In the genomic region with DNA sequence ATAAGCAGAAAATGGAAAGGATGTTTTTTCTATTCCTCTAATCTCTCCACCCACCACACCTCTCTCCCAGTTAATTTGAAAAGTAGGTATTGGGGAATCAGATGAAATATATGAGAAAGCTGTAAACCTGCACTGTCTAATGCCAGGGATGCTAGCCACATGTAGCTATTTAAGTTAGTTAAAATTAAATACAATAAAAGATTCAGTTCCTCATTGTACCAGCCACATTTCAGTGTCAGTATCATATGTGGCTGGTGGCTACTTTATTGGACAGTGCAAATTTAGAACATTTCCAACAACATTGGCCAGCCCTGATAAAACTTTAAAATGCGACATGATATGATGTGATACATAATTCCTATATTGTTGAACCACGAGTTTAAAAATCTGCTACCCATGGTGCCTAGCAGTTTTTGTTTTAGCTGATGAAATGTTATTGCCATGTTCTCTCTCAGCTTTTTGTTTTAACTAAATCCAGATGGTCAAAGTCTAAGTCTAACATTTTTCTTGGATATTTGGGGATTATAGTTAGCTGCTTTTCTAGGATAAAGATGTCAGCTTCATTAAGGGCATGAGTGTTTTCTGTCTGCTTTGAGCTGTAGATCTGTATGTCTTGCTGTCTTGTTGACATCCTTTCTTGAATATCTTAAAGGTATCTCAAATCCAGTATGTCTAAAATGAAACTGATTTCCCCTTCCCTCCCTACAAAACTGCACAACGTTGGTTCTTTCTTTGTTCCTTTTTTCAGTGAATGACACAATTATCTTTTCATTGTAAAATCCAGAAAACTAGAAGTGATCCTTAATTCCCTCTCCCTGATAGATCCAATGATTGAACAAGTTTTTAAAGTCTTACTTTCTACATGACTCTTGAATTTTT, we compare ENCODE assay signal across 11 cellular contexts. TPM values are rescaled to one million over a fixed set of nuclear protein-coding genes. Genes with fewer than 3 reads are reported as not detected.
DNase-seq lines count a peak whose midpoint lies in the region; ATAC-seq and TF ChIP-seq lines count a peak whose summit lies in the region.
"Had no signal": no experiment of that assay in that cellular context is flagged by ENCODE, and none has a peak within 500 bp of the region (broad histone marks: within the 10 kb centered on the region; RNA-seq: fewer than 3 reads in every experiment).

No MANE protein-coding gene starts in this region.

- POLR2A ChIA-PET in activated CD4-positive, alpha-beta memory T cell treated with anti-CD3 and anti-CD28 coated beads, Interleukin-2, amount 10 ng/mL, durations not matched to agents 7 days and 5 days (lab: Charles Lee): no interaction called here
- POLR2A ChIA-PET in activated CD4-positive, alpha-beta memory T cell treated with anti-CD3 and anti-CD28 coated beads for 36 hours (lab: Charles Lee): interaction anchor here (0.6 kb wide), 1 partner anchor 1815 kb away, joined by 3 read pairs; no protein-coding TSS in a partner anchor
- POLR2A ChIA-PET in PC-9 (lab: Charles Lee; ENCODE audit: unreplicated experiment): no interaction called here

- no peak overlapping the region for H3K4me2 ChIP-seq in PC-9

- CTCF ChIA-PET in activated CD4-positive, alpha-beta memory T cell treated with anti-CD3 and anti-CD28 coated beads, Interleukin-2, amount 10 ng/mL, durations not matched to agents 7 days and 5 days (lab: Charles Lee): interaction anchor here (1.2 kb wide), 1 partner anchor 16 kb away, joined by 3 read pairs; no protein-coding TSS in a partner anchor
- CTCF ChIA-PET in activated CD4-positive, alpha-beta memory T cell treated with anti-CD3 and anti-CD28 coated beads for 36 hours (lab: Charles Lee): interaction anchor here (1.1 kb wide), 1 partner anchor 23 kb away, joined by 3 read pairs; no protein-coding TSS in a partner anchor
- CTCF ChIA-PET in PC-9 (lab: Charles Lee): no interaction called here

- peak overlapping the region; percentile 0 for H3K27ac Mint-ChIP-seq in activated CD4-positive, alpha-beta memory T cell treated with anti-CD3 and anti-CD28 coated beads, Interleukin-2, amount 10 ng/mL, durations not matched to agents 7 days and 5 days
- H3K27ac Mint-ChIP-seq in activated CD4-positive, alpha-beta memory T cell treated with anti-CD3 and anti-CD28 coated beads for 36 hours: no peak overlapping the region
- peak overlapping the region in 3 of 5 experiments; percentile 54 to 66 (median 58) for H3K27ac Mint-ChIP-seq in brain
- peak overlapping the region; percentile 4 for H3K27ac Mint-ChIP-seq in stimulated activated effector memory CD8-positive, alpha-beta T cell treated with anti-CD3 and anti-CD28 coated beads, Interleukin-12 subunit alpha, Interleukin-12 subunit beta, amount 100 ng/mL, for 72 hours

- H4K20me1 ChIP-seq in PC-9 (ENCODE audit: insufficient read depth): no peaks in the 10 kb centered on the region; the same call in 1 of the 2 replicates

- H3K9me3 ChIP-seq in PC-9 (ENCODE audit: insufficient read depth, low read depth): no peaks in the 10 kb centered on the region

- peaks cover 15% of the 10 kb centered on the region; the same call in 1 of the 2 replicates for H3K4me1 ChIP-seq in PC-9 (replicated peaks; ENCODE audit: insufficient read depth)

- intact Hi-C loops in activated CD4-positive, alpha-beta memory T cell treated with anti-CD3 and anti-CD28 coated beads for 36 hours (cut with micrococcal nuclease): no loop called here
- intact Hi-C loops in PC-9 (cut with micrococcal nuclease; ENCODE audit: unreplicated experiment): no loop called here

- no peak overlapping the region for H3K27ac ChIP-seq in PC-9

- H3K79me2 ChIP-seq in PC-9 (ENCODE audit: low read depth): peaks cover 57% of the 10 kb centered on the region

- no peaks in the 10 kb centered on the region for H3K27me3 Mint-ChIP-seq in activated CD4-positive, alpha-beta memory T cell treated with anti-CD3 and anti-CD28 coated beads, Interleukin-2, amount 10 ng/mL, durations not matched to agents 7 days and 5 days
- no peaks in the 10 kb centered on the region for H3K27me3 Mint-ChIP-seq in activated CD4-positive, alpha-beta memory T cell treated with anti-CD3 and anti-CD28 coated beads for 36 hours
- H3K27me3 Mint-ChIP-seq in brain: peaks cover under 1% of the 10 kb centered on the region

- no peaks in the 10 kb centered on the region for H3K9me3 Mint-ChIP-seq in activated CD4-positive, alpha-beta memory T cell treated with anti-CD3 and anti-CD28 coated beads, Interleukin-2, amount 10 ng/mL, durations not matched to agents 7 days and 5 days
- H3K9me3 Mint-ChIP-seq in activated CD4-positive, alpha-beta memory T cell treated with anti-CD3 and anti-CD28 coated beads for 36 hours: no peaks in the 10 kb centered on the region
- no peaks in the 10 kb centered on the region for H3K9me3 Mint-ChIP-seq in brain
- no peaks in the 10 kb centered on the region for H3K9me3 Mint-ChIP-seq in stimulated activated effector memory CD8-positive, alpha-beta T cell treated with anti-CD3 and anti-CD28 coated beads, Interleukin-12 subunit alpha, Interleukin-12 subunit beta, amount 100 ng/mL, for 72 hours

- TF ChIP-seq CTCF in brain (conservative IDR thresholded peaks at IDR 0.05) (no peak), PC-9 (conservative IDR thresholded peaks at IDR 0.05) (no peak)

- H3K9me2 ChIP-seq in PC-9 (ENCODE audit: insufficient read depth): no peaks in the 10 kb centered on the region

- H3F3A ChIP-seq in PC-9 (ENCODE audit: insufficient read depth, low read depth): no peaks in the 10 kb centered on the region

- no peak overlapping the region for H2AFZ ChIP-seq in PC-9

- peak overlapping the region; percentile 19 for H3K4me3 Mint-ChIP-seq in activated CD4-positive, alpha-beta memory T cell treated with anti-CD3 and anti-CD28 coated beads, Interleukin-2, amount 10 ng/mL, durations not matched to agents 7 days and 5 days
- no peak overlapping the region for H3K4me3 Mint-ChIP-seq in activated CD4-positive, alpha-beta memory T cell treated with anti-CD3 and anti-CD28 coated beads for 36 hours
- H3K4me3 Mint-ChIP-seq in brain: peak overlapping the region in 4 of 5 experiments; percentile 0 to 22 (median 0)
- peak overlapping the region; percentile 1 for H3K4me3 Mint-ChIP-seq in stimulated activated effector memory CD8-positive, alpha-beta T cell treated with anti-CD3 and anti-CD28 coated beads, Interleukin-12 subunit alpha, Interleukin-12 subunit beta, amount 100 ng/mL, for 72 hours

- peaks cover 3% of the 10 kb centered on the region for H3K36me3 Mint-ChIP-seq in activated CD4-positive, alpha-beta memory T cell treated with anti-CD3 and anti-CD28 coated beads, Interleukin-2, amount 10 ng/mL, durations not matched to agents 7 days and 5 days (ENCODE audit: low read depth)
- H3K36me3 Mint-ChIP-seq in activated CD4-positive, alpha-beta memory T cell treated with anti-CD3 and anti-CD28 coated beads for 36 hours: peaks cover 5% of the 10 kb centered on the region
- peaks cover 4% of the 10 kb centered on the region for H3K36me3 Mint-ChIP-seq in brain
- H3K36me3 Mint-ChIP-seq in stimulated activated effector memory CD8-positive, alpha-beta T cell treated with anti-CD3 and anti-CD28 coated beads, Interleukin-12 subunit alpha, Interleukin-12 subunit beta, amount 100 ng/mL, for 72 hours: no peaks in the 10 kb centered on the region

- no peaks in the 10 kb centered on the region for H3K27me3 ChIP-seq in PC-9 (ENCODE audit: insufficient read depth, low read depth)

- no peaks in the 10 kb centered on the region for H3K36me3 ChIP-seq in PC-9 (ENCODE audit: low read depth)

- ATAC-seq in HG03354 (IDR thresholded peaks at IDR 0.05; ENCODE audit: poor library complexity, severe bottlenecking, unreplicated experiment): peak; percentile 56
- ATAC-seq in stimulated activated effector memory CD8-positive, alpha-beta T cell treated with anti-CD3 and anti-CD28 coated beads, Interleukin-12 subunit alpha, Interleukin-12 subunit beta, amount 100 ng/mL, for 72 hours: no peak
- ATAC-seq in HG03280 (IDR thresholded peaks at IDR 0.05; ENCODE audit: unreplicated experiment): no peak

- no peak overlapping the region for H3K4me3 ChIP-seq in PC-9
- H3K4me3 ChIP-seq: skin epidermis had no signal

- peaks cover 37% of the 10 kb centered on the region for H3K4me1 Mint-ChIP-seq in activated CD4-positive, alpha-beta memory T cell treated with anti-CD3 and anti-CD28 coated beads, Interleukin-2, amount 10 ng/mL, durations not matched to agents 7 days and 5 days
- H3K4me1 Mint-ChIP-seq in activated CD4-positive, alpha-beta memory T cell treated with anti-CD3 and anti-CD28 coated beads for 36 hours (ENCODE audit: low read depth): peaks cover 35% of the 10 kb centered on the region
- peaks cover 67% of the 10 kb centered on the region for H3K4me1 Mint-ChIP-seq in brain
- peaks cover 23% of the 10 kb centered on the region for H3K4me1 Mint-ChIP-seq in stimulated activated effector memory CD8-positive, alpha-beta T cell treated with anti-CD3 and anti-CD28 coated beads, Interleukin-12 subunit alpha, Interleukin-12 subunit beta, amount 100 ng/mL, for 72 hours

- BruUV-seq in PC-9 (replicated peaks; lab: Mats Ljungman, UMichigan): no TSS peak

- DNase-seq in activated CD4-positive, alpha-beta memory T cell treated with anti-CD3 and anti-CD28 coated beads, Interleukin-2, amount 10 ng/mL, durations not matched to agents 7 days and 5 days: no peak
- DNase-seq in activated CD4-positive, alpha-beta memory T cell treated with anti-CD3 and anti-CD28 coated beads for 36 hours: no peak
- no peak for DNase-seq in stimulated activated effector memory CD8-positive, alpha-beta T cell treated with anti-CD3 and anti-CD28 coated beads, Interleukin-12 subunit alpha, Interleukin-12 subunit beta, amount 100 ng/mL, for 72 hours (ENCODE audit: low spot score in 2 of 2)
- DNase-seq in PC-9 (no peak), NCI-H748 (lab: John Stamatoyannopoulos, UW; ENCODE audit: unreplicated experiment) (no peak)
- DNase-seq: left colon, T-helper 9 cell had no signal

RNA-seq across cellular contexts. Expression of a gene that starts 6.1 kb away (rescaled TPM):
- 10 to 100 TPM; 15.5 to 16.3 TPM for total RNA-seq in activated CD4-positive, alpha-beta memory T cell treated with anti-CD3 and anti-CD28 coated beads, Interleukin-2, amount 10 ng/mL, durations not matched to agents 7 days and 5 days
- 10 to 100 TPM in 1 of 2 experiments, 1 to 10 TPM in 1; 9.3 to 10.5 TPM for total RNA-seq in activated CD4-positive, alpha-beta memory T cell treated with anti-CD3 and anti-CD28 coated beads for 36 hours
- polyA plus RNA-seq in brain (ENCODE audit: insufficient read depth, low read depth, low replicate concordance): 11.8 TPM
- total RNA-seq in PC-9 (2021): 37.4 and 38.4 TPM in 2 replicates

RNA-seq across cellular contexts. Expression of a gene that starts 6.3 kb away (rescaled TPM):
- under 1 TPM; 0.13 to 0.35 TPM for total RNA-seq in activated CD4-positive, alpha-beta memory T cell treated with anti-CD3 and anti-CD28 coated beads, Interleukin-2, amount 10 ng/mL, durations not matched to agents 7 days and 5 days
- under 1 TPM; 0.15 to 0.31 TPM for total RNA-seq in activated CD4-positive, alpha-beta memory T cell treated with anti-CD3 and anti-CD28 coated beads for 36 hours
- not detected for polyA plus RNA-seq in brain (ENCODE audit: insufficient read depth, low read depth, low replicate concordance)
- 0.35 and 0.70 TPM in 2 replicates for total RNA-seq in PC-9 (2021)
